8 cellular contexts compared by ENCODE assay signal in the genomic region with DNA sequence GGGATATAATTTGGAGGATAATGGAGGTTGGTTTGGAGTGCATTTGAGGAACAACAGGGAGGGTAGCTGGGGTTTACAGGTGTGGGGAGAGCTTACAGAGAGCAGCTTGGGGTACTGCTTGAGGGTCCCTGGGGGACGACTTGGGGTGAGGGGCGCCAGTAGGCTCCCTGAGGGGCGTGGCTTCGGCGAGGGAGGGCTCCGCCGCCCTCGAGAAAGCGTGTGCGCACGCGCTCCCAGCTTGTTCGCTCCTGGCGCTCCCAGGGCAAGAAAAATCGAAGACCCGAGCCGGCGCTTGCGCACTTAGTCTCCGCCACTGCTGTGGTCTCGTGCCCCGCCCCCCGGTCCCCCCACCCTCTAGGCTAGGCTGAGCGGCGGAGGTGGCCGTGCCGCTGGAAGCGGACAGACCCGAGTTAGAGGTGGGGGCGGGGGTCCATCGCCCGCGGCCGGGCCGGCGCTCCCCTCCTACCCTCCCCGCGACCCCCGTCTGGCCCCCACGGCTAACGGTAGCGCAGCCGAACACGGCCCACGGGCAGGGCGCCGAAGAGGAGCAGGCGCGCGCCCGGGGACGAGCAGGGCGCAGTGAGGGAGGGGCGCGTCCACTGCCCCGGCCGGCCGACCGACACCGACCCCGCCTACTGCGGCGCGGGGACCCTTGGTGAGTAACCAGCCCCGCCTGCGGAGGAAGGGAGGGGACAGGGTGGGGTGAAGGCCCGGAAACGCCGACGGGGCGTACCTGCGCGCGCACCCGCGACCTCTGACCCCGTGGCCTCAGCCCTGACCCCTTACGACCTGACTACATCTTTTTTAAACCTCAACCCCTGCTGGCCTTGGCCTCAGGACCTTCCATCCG. TPM values are rescaled to one million over a fixed set of nuclear protein-coding genes. Genes with fewer than 3 reads are reported as not detected.
DNase-seq lines count a peak whose midpoint lies in the region; ATAC-seq, FAIRE-seq and TF ChIP-seq lines count a peak whose summit lies in the region.

No MANE protein-coding gene starts in this region.

- TF ChIP-seq RAD21 in Ishikawa (IDR thresholded peaks at IDR 0.05; ENCODE audit: low read depth): no peak

- no peak overlapping the region for H3K27ac Mint-ChIP-seq in astrocyte (ENCODE audit: unreplicated experiment)

- peak overlapping the region; percentile 72 for H3K9ac ChIP-seq in astrocyte (ENCODE audit: low read length)
- peak overlapping the region; percentile 56 for H3K9ac ChIP-seq in iPS-15b (ENCODE audit: low read depth, low read length)

- no peaks in the 10 kb centered on the region for H3K27me3 Mint-ChIP-seq in astrocyte (ENCODE audit: low read depth, unreplicated experiment)

- H3K4me3 Mint-ChIP-seq in astrocyte (ENCODE audit: unreplicated experiment): peak overlapping the region; percentile 91

- H2AFZ ChIP-seq in astrocyte (ENCODE audit: low read depth, low read length): peak overlapping the region; percentile 64

- TF ChIP-seq EP300 in Ishikawa (IDR thresholded peaks at IDR 0.05; ENCODE audit: borderline replicate concordance): no peak

- H4K20me1 ChIP-seq in astrocyte (ENCODE audit: insufficient read depth, low read length): no peaks in the 10 kb centered on the region

- no peaks in the 10 kb centered on the region for H3K36me3 Mint-ChIP-seq in astrocyte (ENCODE audit: low read depth, unreplicated experiment)

- H3K79me2 ChIP-seq in astrocyte (ENCODE audit: insufficient read depth, low read length): peaks cover 4% of the 10 kb centered on the region

- no peak overlapping the region for H3K27ac ChIP-seq in astrocyte (ENCODE audit: low read depth, low read length)
- H3K27ac ChIP-seq in skin epidermis: peak overlapping the region; percentile 35 to 93 (median 88)

- H3K4me2 ChIP-seq in astrocyte (ENCODE audit: low read length): peak overlapping the region; percentile 88

- H3K4me3 ChIP-seq in astrocyte (ENCODE audit: insufficient read depth, low read depth, low read length): peak overlapping the region; percentile 54
- H3K4me3 ChIP-seq in iPS-15b (ENCODE audit: low read depth, low read length): peak overlapping the region; percentile 77
- H3K4me3 ChIP-seq in skin epidermis: peak overlapping the region; percentile 51 to 73 (median 61)

- H3K9me3 ChIP-seq in astrocyte (ENCODE audit: insufficient read depth, low read depth, low read length): no peaks in the 10 kb centered on the region
- no peaks in the 10 kb centered on the region for H3K9me3 ChIP-seq in iPS-15b (ENCODE audit: control insufficient read depth, insufficient read depth, low read length)

- H3K36me3 ChIP-seq in astrocyte (ENCODE audit: insufficient read depth, low read length) (no peaks in the 10 kb centered on the region), iPS-15b (ENCODE audit: control insufficient read depth, insufficient read depth, low read length) (no peaks in the 10 kb centered on the region)

- no peaks in the 10 kb centered on the region for H3K27me3 ChIP-seq in astrocyte (ENCODE audit: insufficient read depth, low read length)
- no peaks in the 10 kb centered on the region for H3K27me3 ChIP-seq in iPS-15b (ENCODE audit: control insufficient read depth, insufficient read depth, low read length)

- DNase-seq in ELR (ENCODE audit: low read depth) (peak; percentile 64), SW480 (ENCODE audit: low spot score) (peak; percentile 49), astrocyte (ENCODE audit: low read depth) (no peak), kidney glomerular epithelial cell (lab: John Stamatoyannopoulos, UW) (no peak)

- H3K4me1 Mint-ChIP-seq in astrocyte (ENCODE audit: low read depth, unreplicated experiment): peaks cover 11% of the 10 kb centered on the region

- H3K9me3 Mint-ChIP-seq in astrocyte (ENCODE audit: unreplicated experiment): peaks cover 2% of the 10 kb centered on the region

- TF ChIP-seq CTCF in astrocyte (IDR thresholded peaks at IDR 0.05; ENCODE audit: insufficient read depth, low read depth, low read length): no peak

- peaks cover 7% of the 10 kb centered on the region for H3K4me1 ChIP-seq in astrocyte (ENCODE audit: insufficient read depth, low read length)
- H3K4me1 ChIP-seq in iPS-15b (ENCODE audit: control insufficient read depth, insufficient read depth, low read length): peaks cover 3% of the 10 kb centered on the region

- FAIRE-seq in astrocyte (lab: Jason Lieb, UNC): no peak

- ATAC-seq in GM21526 (IDR thresholded peaks at IDR 0.05; ENCODE audit: low FRiP score, unreplicated experiment): no peak

TF ChIP-seq in Ishikawa, 13 proteins besides CTCF, POLR2A, EP300 and RAD21:
- TF ChIP-seq CEBPB (IDR thresholded peaks at IDR 0.05): no peak
- TF ChIP-seq, protein P1, sequence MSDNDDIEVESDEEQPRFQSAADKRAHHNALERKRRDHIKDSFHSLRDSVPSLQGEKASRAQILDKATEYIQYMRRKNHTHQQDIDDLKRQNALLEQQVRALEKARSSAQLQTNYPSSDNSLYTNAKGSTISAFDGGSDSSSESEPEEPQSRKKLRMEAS (IDR thresholded peaks at IDR 0.05): peak; percentile 83

RNA-seq across cellular contexts. Expression of a gene that starts 5.4 kb away (rescaled TPM):
- 6.3 and 8.2 TPM in 2 replicates for total RNA-seq in astrocyte

RNA-seq across cellular contexts. Expression of a gene that starts 10.3 kb away (rescaled TPM):
- total RNA-seq in astrocyte: 46.5 and 53.4 TPM in 2 replicates

RNA-seq across cellular contexts. Expression of a gene that starts 20.4 kb away (rescaled TPM):
- total RNA-seq in astrocyte: 44.4 and 52.8 TPM in 2 replicates

RNA-seq across cellular contexts. Expression of a gene that starts 26.2 kb away (rescaled TPM):
- total RNA-seq in astrocyte: 54.9 TPM in 2 replicates

RNA-seq across cellular contexts. Expression of a gene that starts 51.4 kb away (rescaled TPM):
- 41.7 and 43.4 TPM in 2 replicates for total RNA-seq in astrocyte

Comparison
In these comparisons a context has a peak if more than half of its experiments do, and no peak if none do; other contexts are left out.
1. DNase-seq: peak in ELR (single experiment) and SW480 (single experiment); none in astrocyte (single experiment) and kidney glomerular epithelial cell (single experiment).
2. Peak in every context shown above with its lines, with median percentiles within 50 percentile points of each other: H3K4me3 ChIP-seq.